Comparison of ENCODE assay signal across 21 cellular contexts in the genomic region with DNA sequence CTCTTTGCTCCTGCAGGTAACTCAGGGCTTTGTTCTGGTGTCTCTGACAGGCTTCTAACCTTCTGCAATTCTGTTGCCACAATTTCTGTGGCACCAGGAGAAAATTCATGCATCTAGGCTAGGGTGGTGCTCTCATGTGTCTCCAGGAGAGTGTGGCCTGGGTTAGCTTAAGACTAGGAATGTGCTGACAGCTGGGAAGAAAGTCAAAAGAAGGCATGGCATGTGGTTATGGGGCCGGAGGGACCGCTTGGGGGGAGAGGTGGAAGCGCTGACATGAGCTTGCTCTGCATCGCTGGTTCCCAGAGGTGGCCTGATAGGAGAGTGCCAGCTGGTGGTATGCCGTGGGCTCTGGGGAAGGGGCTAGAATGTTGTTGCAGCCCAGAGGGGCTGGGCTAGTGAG.
A peak's percentile ranks its signal among the peaks of the same experiment; 100 is the strongest.
DNase-seq lines count a peak whose midpoint lies in the region; FAIRE-seq and TF ChIP-seq lines count a peak whose summit lies in the region.
"Had no signal": no experiment of that assay in that cellular context is flagged by ENCODE, and none has a peak within 500 bp of the region (broad histone marks: within the 10 kb centered on the region; RNA-seq: fewer than 3 reads in every experiment).

No MANE protein-coding gene starts in this region.

- no peaks in the 10 kb centered on the region for H4K20me1 ChIP-seq in H1 (replicated peaks in 1 of 2; ENCODE audit: control insufficient read depth in 1 of 2, insufficient read depth in 2 of 2, low read length in 2 of 2)

- DNase-seq in DMS 273 (lab: John Stamatoyannopoulos, UW; ENCODE audit: unreplicated experiment) (peak; percentile 13), DMS 273 treated with DMSO at 0.1 percent for 48 hours (lab: John Stamatoyannopoulos, UW) (no peak), ELF-1 (ENCODE audit: low read depth, low spot score) (peak; percentile 10), H1 (ENCODE audit: low read depth in 1 of 2, low spot score in 2 of 2) (no peak), RCC 7860 (ENCODE audit: low spot score) (no peak), tibial nerve (ENCODE audit: low spot score in 2 of 2) (no peak)
- DNase-seq in activated CD4-positive, alpha-beta T cell treated with anti-CD3 and anti-CD28 coated beads, Interleukin-2, amount 10 ng/mL, durations not matched to agents 7 days and 5 days, result no peak
- DNase-seq: AML-193; Calu3; CD8-positive, alpha-beta T cell; GDM1; GM23248; H7; HFFc6; IMR-90 had no signal

- FAIRE-seq in H1 (lab: Jason Lieb, UNC), result no peak
- FAIRE-seq in RCC 7860 (lab: Jason Lieb, UNC), result no peak
- FAIRE-seq: A549, GM12892, GM18507, HTR-8/SVneo had no signal

- POLR2A ChIA-PET in H1 (lab: Charles Lee; ENCODE audit: partially characterized antibody), result no interaction called here
- POLR2A ChIA-PET in activated CD4-positive, alpha-beta T cell treated with anti-CD3 and anti-CD28 coated beads, Interleukin-2, amount 10 ng/mL, durations not matched to agents 7 days and 5 days (lab: Charles Lee), result no interaction called here

- H3K14ac ChIP-seq in H1 (ENCODE audit: insufficient read length), result no peak overlapping the region

- no peak overlapping the region for H3K18ac ChIP-seq in H1 (ENCODE audit: extremely low read depth, low read length)

- H3K27me3 ChIP-seq in H1 (replicated peaks in 1 of 4; ENCODE audit: control insufficient read depth in 3 of 4, extremely low read depth in 1 of 4, insufficient read depth in 3 of 4, low read length in 3 of 4) (no peaks in the 10 kb centered on the region), tibial nerve (no peaks in the 10 kb centered on the region)

- no peak for TF ChIP-seq RAD21 in H1 (IDR thresholded peaks at IDR 0.05 in 1 of 2, conservative IDR thresholded peaks at IDR 0.05 in 1 of 2; ENCODE audit: low read depth in 2 of 2, low read length in 2 of 2)

- no peak overlapping the region for H3K4ac ChIP-seq in H1 (replicated peaks; ENCODE audit: insufficient read length, low read depth, low read length)

- H3K4me3 Mint-ChIP-seq in nephron, result no peak overlapping the region
- H3K4me3 Mint-ChIP-seq in activated CD4-positive, alpha-beta T cell treated with anti-CD3 and anti-CD28 coated beads, Interleukin-2, amount 10 ng/mL, durations not matched to agents 7 days and 5 days, result no peak overlapping the region
- H3K4me3 Mint-ChIP-seq: CD8-positive, alpha-beta T cell; HFFc6 had no signal

- peaks cover 33% of the 10 kb centered on the region for H3K4me1 Mint-ChIP-seq in nephron
- H3K4me1 Mint-ChIP-seq in activated CD4-positive, alpha-beta T cell treated with anti-CD3 and anti-CD28 coated beads, Interleukin-2, amount 10 ng/mL, durations not matched to agents 7 days and 5 days, result no peaks in the 10 kb centered on the region

- no peak overlapping the region for H2BK20ac ChIP-seq in H1 (ENCODE audit: low read length)

- no peaks in the 10 kb centered on the region for H3K36me3 ChIP-seq in H1 (ENCODE audit: control insufficient read depth in 2 of 4, insufficient read depth in 4 of 4, low read length in 3 of 4)
- H3K36me3 ChIP-seq in tibial nerve, result no peaks in the 10 kb centered on the region

- no peak overlapping the region for H4K91ac ChIP-seq in H1 (replicated peaks; ENCODE audit: insufficient read length, low read length)

- H3K56ac ChIP-seq in H1 (replicated peaks; ENCODE audit: insufficient read length, low read depth, low read length), result no peak overlapping the region

- no peak for TF ChIP-seq EP300 in H1 (IDR thresholded peaks at IDR 0.05; ENCODE audit: borderline replicate concordance in 1 of 2, low read depth in 2 of 2, low read length in 2 of 2)
- TF ChIP-seq EP300 in tibial nerve (IDR thresholded peaks at IDR 0.05), result no peak

- H2BK120ac ChIP-seq in H1 (replicated peaks; ENCODE audit: low read depth, low read length), result no peak overlapping the region

- H3K9me3 ChIP-seq in H1 (ENCODE audit: insufficient read depth in 2 of 2, low read depth in 1 of 2, low read length in 1 of 2) (no peaks in the 10 kb centered on the region), tibial nerve (no peaks in the 10 kb centered on the region)
- H3K9me3 ChIP-seq: A549 had no signal

- no peak for TF ChIP-seq CTCF in H1 (IDR thresholded peaks at IDR 0.05; ENCODE audit: control extremely low read depth in 1 of 3, insufficient read depth in 1 of 3, low read depth in 1 of 3, low read length in 3 of 3)
- TF ChIP-seq CTCF in nephron (IDR thresholded peaks at IDR 0.05; ENCODE audit: unreplicated experiment in 3 of 3), result no peak
- no peak for TF ChIP-seq CTCF in tibial nerve (IDR thresholded peaks at IDR 0.05)

- H3K4me3 ChIP-seq in H1 (ENCODE audit: extremely low read depth in 1 of 4, insufficient read depth in 2 of 4, low read depth in 3 of 4, low read length in 4 of 4), result no peak overlapping the region
- no peak overlapping the region for H3K4me3 ChIP-seq in tibial nerve
- H3K4me3 ChIP-seq: A549, GM23248 had no signal

- H4K8ac ChIP-seq in H1 (ENCODE audit: extremely low read depth, insufficient read depth, low read length), result peak overlapping the region; percentile 26; the same call in 1 of the 2 replicates

- no peak overlapping the region for H3K4me2 ChIP-seq in H1 (ENCODE audit: insufficient read depth in 1 of 2, low read depth in 2 of 2, low read length in 2 of 2)
- H3K4me2 ChIP-seq: A549 had no signal

- H3K27ac ChIP-seq in H1 (ENCODE audit: low read depth, low read length) (no peak overlapping the region), tibial nerve (no peak overlapping the region)
- H3K27ac ChIP-seq: 22Rv1, A549, GM23248 had no signal

- no peak for TF ChIP-seq POLR2A in H1 (IDR thresholded peaks at IDR 0.05; ENCODE audit: control extremely low read depth in 1 of 2, low read depth in 2 of 2, low read length in 2 of 2)
- no peak for TF ChIP-seq POLR2A in tibial nerve (IDR thresholded peaks at IDR 0.05)

- CTCF ChIA-PET in H1 (lab: Charles Lee; ENCODE audit: partially characterized antibody), result interaction anchor here (1.0 to 3.9 kb wide), 3 partner anchors 10 to 257 kb away, joined by 3 to 14 read pairs (median 3); no protein-coding TSS in a partner anchor
- CTCF ChIA-PET in activated CD4-positive, alpha-beta T cell treated with anti-CD3 and anti-CD28 coated beads, Interleukin-2, amount 10 ng/mL, durations not matched to agents 7 days and 5 days (lab: Charles Lee), result no interaction called here

- H3K9me3 Mint-ChIP-seq in nephron, result no peaks in the 10 kb centered on the region
- no peaks in the 10 kb centered on the region for H3K9me3 Mint-ChIP-seq in activated CD4-positive, alpha-beta T cell treated with anti-CD3 and anti-CD28 coated beads, Interleukin-2, amount 10 ng/mL, durations not matched to agents 7 days and 5 days
- H3K9me3 Mint-ChIP-seq: CD8-positive, alpha-beta T cell; HFFc6 had no signal

- no peak overlapping the region for H3K23ac ChIP-seq in H1 (ENCODE audit: insufficient read length)

- peak overlapping the region in 2 of 3 experiments; percentile 1 to 27 for H3K27ac Mint-ChIP-seq in nephron
- no peak overlapping the region for H3K27ac Mint-ChIP-seq in activated CD4-positive, alpha-beta T cell treated with anti-CD3 and anti-CD28 coated beads, Interleukin-2, amount 10 ng/mL, durations not matched to agents 7 days and 5 days
- H3K27ac Mint-ChIP-seq: CD8-positive, alpha-beta T cell; HFFc6 had no signal

- H2BK12ac ChIP-seq in H1 (ENCODE audit: low read depth, low read length), result no peak overlapping the region

- 90% methylated on average over 3 of the region's 5 CpGs; no CpG with 5 or more reads in 1 of the 2 experiments for WGBS in H1 (ENCODE audit: extremely low coverage in 1 of 2, insufficient coverage in 1 of 2, insufficient read length in 1 of 2, insufficient replicate concordance in 2 of 2, low coverage in 1 of 2, low lambda C conversion rate in 2 of 2, missing lambda C conversion rate in 1 of 2), 2 experiments
- 83 to 91% methylated on average over 5 of the region's 5 CpGs for WGBS in tibial nerve, 2 donors

- no peaks in the 10 kb centered on the region for H3K79me2 ChIP-seq in H1 (ENCODE audit: control insufficient read depth in 1 of 2, insufficient read depth in 2 of 2, low read length in 2 of 2)

- no peak overlapping the region for H2BK5ac ChIP-seq in H1 (ENCODE audit: low read depth, low read length)

- H2AFZ ChIP-seq in H1 (ENCODE audit: low read length), result no peak overlapping the region
- H2AFZ ChIP-seq: GM23248 had no signal

- H3K36me3 Mint-ChIP-seq in nephron (ENCODE audit: low read depth), result no peaks in the 10 kb centered on the region
- H3K36me3 Mint-ChIP-seq in activated CD4-positive, alpha-beta T cell treated with anti-CD3 and anti-CD28 coated beads, Interleukin-2, amount 10 ng/mL, durations not matched to agents 7 days and 5 days (ENCODE audit: low read depth), result no peaks in the 10 kb centered on the region
- H3K36me3 Mint-ChIP-seq: CD8-positive, alpha-beta T cell had no signal

- H3K79me1 ChIP-seq in H1 (ENCODE audit: low read depth, low read length), result no peaks in the 10 kb centered on the region

- no peak overlapping the region for H4K5ac ChIP-seq in H1 (ENCODE audit: insufficient read length, low read depth, low read length)

- no peaks in the 10 kb centered on the region for H3K4me1 ChIP-seq in H1 (replicated peaks in 1 of 4; ENCODE audit: control insufficient read depth in 3 of 4, insufficient read depth in 4 of 4, low read length in 3 of 4)
- H3K4me1 ChIP-seq in tibial nerve, result peaks cover 0 to 17% (median 0%) of the 10 kb centered on the region in 4 donors
- H3K4me1 ChIP-seq: A549 had no signal

- H3K23me2 ChIP-seq in H1 (ENCODE audit: low read depth, low read length), result 0 out of 2 replicates have a peak, but pooled peaks cover 1% of the 10 kb centered on the region

- H2AK5ac ChIP-seq in H1 (ENCODE audit: low read depth, low read length), result no peak overlapping the region

- H3K9ac ChIP-seq in H1 (replicated peaks in 1 of 4; ENCODE audit: extremely low read depth in 1 of 4, low read depth in 3 of 4, low read length in 3 of 4), result no peak overlapping the region
- H3K9ac ChIP-seq: GM23248 had no signal

- no peak overlapping the region for H2BK15ac ChIP-seq in H1 (ENCODE audit: low read length)

- H3K27me3 Mint-ChIP-seq in nephron (ENCODE audit: low read depth), result peaks cover 13% of the 10 kb centered on the region
- peaks cover 7% of the 10 kb centered on the region for H3K27me3 Mint-ChIP-seq in activated CD4-positive, alpha-beta T cell treated with anti-CD3 and anti-CD28 coated beads, Interleukin-2, amount 10 ng/mL, durations not matched to agents 7 days and 5 days

TF ChIP-seq in H1, 55 proteins besides CTCF, POLR2A, EP300 and RAD21:
- TF ChIP-seq PHF8 (conservative IDR thresholded peaks at IDR 0.05; ENCODE audit: low read depth, low read length) (no peak), BACH1 (IDR thresholded peaks at IDR 0.05; ENCODE audit: low read length) (no peak), BCL11A (IDR thresholded peaks at IDR 0.05; ENCODE audit: low read depth in 2 of 2, low read length in 2 of 2) (no peak), EZH2 (IDR thresholded peaks at IDR 0.05; ENCODE audit: low read depth, low read length, severe bottlenecking) (no peak), ZNF274 (IDR thresholded peaks at IDR 0.05; ENCODE audit: borderline replicate concordance, extremely low read depth, low read length) (no peak), KDM5A (IDR thresholded peaks at IDR 0.05; ENCODE audit: low read length) (no peak), CREB1 (IDR thresholded peaks at IDR 0.05) (no peak)
TF ChIP-seq in H1: peak in this region for 0.

Comparison
In these comparisons a context has a peak if more than half of its experiments do, and no peak if none do; other contexts are left out.
1. DNase-seq: peak in DMS 273 (single experiment) and ELF-1 (single experiment); none in DMS 273 treated with DMSO at 0.1 percent for 48 hours (single experiment), H1 (0 of 2), activated CD4-positive, alpha-beta T cell treated with anti-CD3 and anti-CD28 coated beads, Interleukin-2, amount 10 ng/mL, durations not matched to agents 7 days and 5 days (single experiment), RCC 7860 (single experiment) and tibial nerve (0 of 2).